In the genomic region with DNA sequence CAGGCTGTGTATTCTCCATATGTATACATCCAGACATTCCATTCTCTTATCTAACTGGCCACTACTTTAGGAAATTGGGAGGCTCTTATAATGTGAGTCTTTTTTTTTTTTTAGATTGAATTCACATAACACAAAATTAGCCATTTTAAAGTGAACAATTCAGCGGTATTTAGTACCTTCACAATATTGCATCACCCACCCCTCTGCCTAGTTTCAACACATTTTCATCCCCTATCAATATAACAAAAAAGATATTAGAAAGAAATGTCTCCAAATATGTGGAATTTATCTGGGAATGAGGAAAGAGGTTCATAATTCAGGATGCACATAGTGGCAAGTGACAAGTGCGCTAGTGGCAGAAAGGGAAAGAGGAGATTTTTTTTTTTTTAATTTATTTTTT, we compare ENCODE assay signal across 39 cellular contexts.
"Had no signal": no experiment of that assay in that cellular context is flagged by ENCODE, and none has a peak within 500 bp of the region (broad histone marks: within the 10 kb centered on the region; RNA-seq: fewer than 3 reads in every experiment).

No MANE protein-coding gene starts in this region.

- H3K4me1 ChIP-seq: adrenal gland, body of pancreas, breast epithelium had no signal

- H3K36me3 Mint-ChIP-seq: activated naive CD4-positive, alpha-beta T cell treated with anti-CD3 and anti-CD28 coated beads, Interleukin-2, amount 10 ng/mL, durations not matched to agents 7 days and 5 days; activated naive CD4-positive, alpha-beta T cell treated with anti-CD3 and anti-CD28 coated beads, Interleukin-2, amount 50 U/mL, for 24 hours; activated naive CD4-positive, alpha-beta T cell treated with anti-CD3 and anti-CD28 coated beads, Interleukin-2, amount 50 U/mL, for 72 hours; activated naive CD8-positive, alpha-beta T cell; activated naive CD8-positive, alpha-beta T cell treated with anti-CD3 and anti-CD28 coated beads for 36 hours; activated naive CD8-positive, alpha-beta T cell treated with anti-CD3 and anti-CD28 coated beads, Interleukin-2, amount 10 ng/mL, durations not matched to agents 7 days and 5 days; brain had no signal

- ATAC-seq: activated naive CD4-positive, alpha-beta T cell treated with anti-CD3 and anti-CD28 coated beads, Interleukin-2, amount 50 U/mL, for 72 hours; activated naive CD8-positive, alpha-beta T cell treated with anti-CD3 and anti-CD28 coated beads, Interleukin-2, amount 50 U/mL, for 24 hours; activated T-cell treated with anti-CD3 and anti-CD28 coated beads, Interleukin-2, amount 50 U/mL, for 4 hours; activated T-cell treated with anti-CD3 and anti-CD28 coated beads, Interleukin-2, amount 50 U/mL, for 72 hours; activated T-helper 17 cell treated with anti-CD3 and anti-CD28 coated beads, Interleukin-2, amount 50 U/mL, for 72 hours; body of pancreas had no signal

- H3K27ac ChIP-seq: adrenal gland, ascending aorta, body of pancreas, brain microvascular endothelial cell, breast epithelium, cardiac muscle cell had no signal

- H3K27me3 Mint-ChIP-seq: activated naive CD4-positive, alpha-beta T cell treated with anti-CD3 and anti-CD28 coated beads, Interleukin-2, amount 10 ng/mL, durations not matched to agents 7 days and 5 days; brain had no signal

- H3K27ac Mint-ChIP-seq: activated naive CD4-positive, alpha-beta T cell treated with anti-CD3 and anti-CD28 coated beads for 36 hours; activated naive CD4-positive, alpha-beta T cell treated with anti-CD3 and anti-CD28 coated beads, Interleukin-2, amount 10 ng/mL, durations not matched to agents 7 days and 5 days; activated naive CD4-positive, alpha-beta T cell treated with anti-CD3 and anti-CD28 coated beads, Interleukin-2, amount 50 U/mL, for 24 hours; activated naive CD4-positive, alpha-beta T cell treated with anti-CD3 and anti-CD28 coated beads, Interleukin-2, amount 50 U/mL, for 72 hours; activated naive CD8-positive, alpha-beta T cell; activated naive CD8-positive, alpha-beta T cell treated with anti-CD3 and anti-CD28 coated beads for 36 hours; activated naive CD8-positive, alpha-beta T cell treated with anti-CD3 and anti-CD28 coated beads, Interleukin-2, amount 10 ng/mL, durations not matched to agents 7 days and 5 days; activated naive CD8-positive, alpha-beta T cell treated with anti-CD3 and anti-CD28 coated beads, Interleukin-2, amount 50 U/mL, for 24 hours; activated T-cell treated with anti-CD3 and anti-CD28 coated beads, Interleukin-2, amount 50 U/mL, for 24 hours; activated T-cell treated with anti-CD3 and anti-CD28 coated beads, Interleukin-2, amount 50 U/mL, for 72 hours; activated T-helper 1 cell treated with anti-CD3 and anti-CD28 coated beads, Interleukin-12 subunit alpha, Interleukin-12 subunit beta, Interleukin-2, Interleukin-4 antibody, amounts not matched to agents 30 ng/mL and 10 ng/mL and 1 ng/mL, durations not matched to agents 14 hours and 24 hours and 36 hours; activated T-helper 17 cell treated with anti-CD3 and anti-CD28 coated beads, Interleukin-2, amount 50 U/mL, for 72 hours; activated T-helper 2 cell treated with anti-CD3 and anti-CD28 coated beads, Interferon-gamma antibody, Interleukin-2, Interleukin-4, amounts not matched to agents 10 μg/mL and 5 μg/mL and 100 μg/mL, durations not matched to agents 14 hours and 24 hours and 36 hours had no signal

- H3K27me3 ChIP-seq: adrenal gland, ascending aorta, body of pancreas, brain microvascular endothelial cell, breast epithelium, cardiac muscle cell had no signal

- H3K36me3 ChIP-seq: adrenal gland, ascending aorta, brain microvascular endothelial cell, breast epithelium, cardiac muscle cell had no signal

- H3K4me3 ChIP-seq: adrenal gland, ascending aorta, body of pancreas, breast epithelium, cardiac muscle cell had no signal

- FAIRE-seq: bronchial epithelial cell had no signal

- DNase-seq: activated effector memory CD4-positive, alpha-beta T cell treated with anti-CD3 and anti-CD28 coated beads, Interleukin-2, amount 50 U/mL, for 16 hours; activated gamma-delta T cell; activated gamma-delta T cell treated with Interleukin-2 at 50 U/mL for 16 hours; activated naive CD4-positive, alpha-beta T cell; activated naive CD4-positive, alpha-beta T cell treated with anti-CD3 and anti-CD28 coated beads for 36 hours; activated naive CD4-positive, alpha-beta T cell treated with anti-CD3 and anti-CD28 coated beads, Interleukin-2, amount 10 ng/mL, durations not matched to agents 7 days and 5 days; activated naive CD4-positive, alpha-beta T cell treated with anti-CD3 and anti-CD28 coated beads, Interleukin-2, amount 50 U/mL, for 16 hours; activated naive CD4-positive, alpha-beta T cell treated with Interleukin-2 at 50 U/mL for 16 hours; activated naive CD8-positive, alpha-beta T cell treated with anti-CD3 and anti-CD28 coated beads for 36 hours; activated naive CD8-positive, alpha-beta T cell treated with anti-CD3 and anti-CD28 coated beads, Interleukin-2, amount 10 ng/mL, durations not matched to agents 7 days and 5 days; activated naive CD8-positive, alpha-beta T cell treated with anti-CD3 and anti-CD28 coated beads, Interleukin-2, amount 50 U/mL, for 24 hours; activated T-cell treated with anti-CD3 and anti-CD28 coated beads for 4 hours; activated T-cell treated with anti-CD3 and anti-CD28 coated beads, Interleukin-2, amount 50 U/mL, for 1 hour; activated T-cell treated with anti-CD3 and anti-CD28 coated beads, Interleukin-2, amount 50 U/mL, for 24 hours; activated T-cell treated with anti-CD3 and anti-CD28 coated beads, Interleukin-2, amount 50 U/mL, for 4 hours; activated T-cell treated with anti-CD3 and anti-CD28 coated beads, Interleukin-2, amount 50 U/mL, for 48 hours; activated T-cell treated with anti-CD3 and anti-CD28 coated beads, Interleukin-2, amount 50 U/mL, for 72 hours; adrenal gland; amniotic stem cell; amygdala; anterior cingulate cortex; aorta; body of pancreas; brain microvascular endothelial cell; caudate nucleus; central memory CD4-positive, alpha-beta T cell; cerebellar nuclear complex had no signal

- H3K4me1 Mint-ChIP-seq: activated naive CD4-positive, alpha-beta T cell treated with anti-CD3 and anti-CD28 coated beads, Interleukin-2, amount 10 ng/mL, durations not matched to agents 7 days and 5 days; activated naive CD4-positive, alpha-beta T cell treated with anti-CD3 and anti-CD28 coated beads, Interleukin-2, amount 50 U/mL, for 24 hours; activated naive CD8-positive, alpha-beta T cell treated with anti-CD3 and anti-CD28 coated beads for 36 hours; activated naive CD8-positive, alpha-beta T cell treated with anti-CD3 and anti-CD28 coated beads, Interleukin-2, amount 10 ng/mL, durations not matched to agents 7 days and 5 days; activated naive CD8-positive, alpha-beta T cell treated with anti-CD3 and anti-CD28 coated beads, Interleukin-2, amount 50 U/mL, for 24 hours; activated T-helper 17 cell treated with anti-CD3 and anti-CD28 coated beads, Interleukin-2, amount 50 U/mL, for 72 hours; brain; central memory CD8-positive, alpha-beta T cell had no signal

- H3K9me3 Mint-ChIP-seq: activated naive CD8-positive, alpha-beta T cell treated with anti-CD3 and anti-CD28 coated beads, Interleukin-2, amount 50 U/mL, for 24 hours; activated T-cell treated with anti-CD3 and anti-CD28 coated beads, Interleukin-2, amount 50 U/mL, for 24 hours; activated T-helper 1 cell treated with anti-CD3 and anti-CD28 coated beads, Interleukin-12 subunit alpha, Interleukin-12 subunit beta, Interleukin-2, Interleukin-4 antibody, amounts not matched to agents 30 ng/mL and 10 ng/mL and 1 ng/mL, durations not matched to agents 14 hours and 24 hours and 36 hours; activated T-helper 2 cell treated with anti-CD3 and anti-CD28 coated beads, Interferon-gamma antibody, Interleukin-2, Interleukin-4, amounts not matched to agents 10 μg/mL and 5 μg/mL and 100 μg/mL, durations not matched to agents 14 hours and 24 hours and 36 hours had no signal

- H3K4me3 Mint-ChIP-seq: activated naive CD4-positive, alpha-beta T cell treated with anti-CD3 and anti-CD28 coated beads for 36 hours; activated naive CD4-positive, alpha-beta T cell treated with anti-CD3 and anti-CD28 coated beads, Interleukin-2, amount 10 ng/mL, durations not matched to agents 7 days and 5 days; activated naive CD4-positive, alpha-beta T cell treated with anti-CD3 and anti-CD28 coated beads, Interleukin-2, amount 50 U/mL, for 24 hours; activated naive CD8-positive, alpha-beta T cell; activated naive CD8-positive, alpha-beta T cell treated with anti-CD3 and anti-CD28 coated beads for 36 hours; activated naive CD8-positive, alpha-beta T cell treated with anti-CD3 and anti-CD28 coated beads, Interleukin-2, amount 10 ng/mL, durations not matched to agents 7 days and 5 days; activated naive CD8-positive, alpha-beta T cell treated with anti-CD3 and anti-CD28 coated beads, Interleukin-2, amount 50 U/mL, for 24 hours; activated T-cell treated with anti-CD3 and anti-CD28 coated beads, Interleukin-2, amount 50 U/mL, for 24 hours; activated T-cell treated with anti-CD3 and anti-CD28 coated beads, Interleukin-2, amount 50 U/mL, for 4 hours; activated T-cell treated with anti-CD3 and anti-CD28 coated beads, Interleukin-2, amount 50 U/mL, for 72 hours; activated T-helper 1 cell treated with anti-CD3 and anti-CD28 coated beads, Interleukin-12 subunit alpha, Interleukin-12 subunit beta, Interleukin-2, Interleukin-4 antibody, amounts not matched to agents 30 ng/mL and 10 ng/mL and 1 ng/mL, durations not matched to agents 14 hours and 24 hours and 36 hours; activated T-helper 17 cell treated with anti-CD3 and anti-CD28 coated beads, Interleukin-2, amount 50 U/mL, for 72 hours; brain; central memory CD8-positive, alpha-beta T cell had no signal

- H3K9me3 ChIP-seq: adrenal gland, ascending aorta, body of pancreas, breast epithelium had no signal
